Comparison of ENCODE assay signal across 23 cellular contexts in the genomic region with DNA sequence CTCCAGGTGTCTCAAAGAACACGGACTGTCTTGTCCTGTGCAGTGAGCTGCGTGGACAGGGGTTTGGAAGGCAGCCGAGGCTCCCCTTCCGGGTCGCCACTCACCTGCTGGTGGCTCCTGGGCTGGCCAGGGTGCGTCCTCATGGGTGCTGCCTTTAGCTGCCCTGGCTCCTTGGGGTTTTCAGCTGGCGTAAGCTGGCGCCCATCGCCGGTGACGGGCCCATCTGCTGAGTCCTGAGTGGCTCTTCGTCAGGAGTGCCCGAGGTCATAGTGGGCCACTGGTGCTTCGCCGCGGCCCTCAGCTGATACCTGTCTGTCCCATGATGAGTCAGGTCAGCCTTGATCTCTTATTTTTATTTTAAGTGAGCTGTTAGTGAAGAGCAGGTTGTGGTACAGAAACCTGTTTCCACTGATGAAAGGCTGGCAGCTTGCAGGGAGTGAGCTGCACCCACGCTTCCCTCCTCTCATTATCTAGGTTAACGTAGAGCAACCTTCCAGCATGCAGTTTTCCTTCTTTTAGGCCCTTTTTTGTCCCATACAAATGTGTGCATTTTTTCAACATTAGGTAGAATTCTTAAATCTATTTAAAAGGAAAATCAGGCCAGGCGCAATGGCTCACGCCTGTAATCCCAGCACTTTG. TPM values are rescaled to one million over a fixed set of nuclear protein-coding genes. Genes with fewer than 3 reads are reported as not detected.
"Had no signal": no experiment of that assay in that cellular context is flagged by ENCODE, and none has a peak within 500 bp of the region (broad histone marks: within the 10 kb centered on the region; RNA-seq: fewer than 3 reads in every experiment).

No MANE protein-coding gene starts in this region.

- H3K27ac Mint-ChIP-seq: activated T-helper 1 cell treated with anti-CD3 and anti-CD28 coated beads, Interleukin-12 subunit alpha, Interleukin-12 subunit beta, Interleukin-2, Interleukin-4 antibody, amounts not matched to agents 30 ng/mL and 10 ng/mL and 1 ng/mL, durations not matched to agents 14 hours and 24 hours and 36 hours; brain; natural killer cell treated with Interleukin-12 subunit alpha and Interleukin-12 subunit beta and Interleukin-15 and Interleukin-18, amount 100 ng/mL, for 72 hours had no signal

- H3K27ac ChIP-seq: coronary artery, neutrophil, parathyroid adenoma, stomach, vagina, WERI-Rb-1 had no signal

- H3K4me1 Mint-ChIP-seq: brain; central memory CD8-positive, alpha-beta T cell had no signal

- H3K4me3 Mint-ChIP-seq: activated T-helper 1 cell treated with anti-CD3 and anti-CD28 coated beads, Interleukin-12 subunit alpha, Interleukin-12 subunit beta, Interleukin-2, Interleukin-4 antibody, amounts not matched to agents 30 ng/mL and 10 ng/mL and 1 ng/mL, durations not matched to agents 14 hours and 24 hours and 36 hours; brain; central memory CD8-positive, alpha-beta T cell; natural killer cell treated with Interleukin-12 subunit alpha and Interleukin-12 subunit beta and Interleukin-15 and Interleukin-18, amount 100 ng/mL, for 72 hours had no signal

- ATAC-seq: natural killer cell treated with Interleukin-12 subunit alpha and Interleukin-12 subunit beta and Interleukin-15 and Interleukin-18, amount 100 ng/mL, for 72 hours had no signal

- DNase-seq: activated CD4-positive, alpha-beta T cell treated with anti-CD3 and anti-CD28 coated beads for 1 hour; activated naive CD4-positive, alpha-beta T cell; activated T-cell treated with anti-CD3 and anti-CD28 coated beads for 4 hours; erythroblast; foreskin melanocyte; glutamatergic neuron; stimulated activated CD4-positive, alpha-beta T cell treated with anti-CD3 and anti-CD28 coated beads, Interleukin-2, amount 100 ng/mL, for 48 hours; stomach; T-helper 2 cell; trophoblast cell; WERI-Rb-1 had no signal

- H3K27me3 Mint-ChIP-seq: brain; central memory CD8-positive, alpha-beta T cell; natural killer cell treated with Interleukin-12 subunit alpha and Interleukin-12 subunit beta and Interleukin-15 and Interleukin-18, amount 100 ng/mL, for 72 hours had no signal

- H3K36me3 Mint-ChIP-seq: natural killer cell treated with Interleukin-12 subunit alpha and Interleukin-12 subunit beta and Interleukin-15 and Interleukin-18, amount 100 ng/mL, for 72 hours had no signal

- H3K9me3 Mint-ChIP-seq: activated T-helper 1 cell treated with anti-CD3 and anti-CD28 coated beads, Interleukin-12 subunit alpha, Interleukin-12 subunit beta, Interleukin-2, Interleukin-4 antibody, amounts not matched to agents 30 ng/mL and 10 ng/mL and 1 ng/mL, durations not matched to agents 14 hours and 24 hours and 36 hours; brain; central memory CD8-positive, alpha-beta T cell; natural killer cell treated with Interleukin-12 subunit alpha and Interleukin-12 subunit beta and Interleukin-15 and Interleukin-18, amount 100 ng/mL, for 72 hours had no signal

RNA-seq across cellular contexts. Expression of gene NLRP9, which starts 44.7 kb away (rescaled TPM):
- total RNA-seq: activated T-helper 1 cell treated with anti-CD3 and anti-CD28 coated beads, Interleukin-12 subunit alpha, Interleukin-12 subunit beta, Interleukin-2, Interleukin-4 antibody, amounts not matched to agents 30 ng/mL and 10 ng/mL and 1 ng/mL, durations not matched to agents 14 hours and 24 hours and 36 hours; kidney epithelial cell; lower leg skin; natural killer cell treated with Interleukin-12 subunit alpha and Interleukin-12 subunit beta and Interleukin-15 and Interleukin-18, amount 100 ng/mL, for 72 hours; renal cortical epithelial cell; stomach; temporal lobe; vagina had no signal
